Comparison of ENCODE assay signal across 20 cellular contexts in genomic region chr17:41048441-41048840, GRCh38. TPM values are rescaled to one million over a fixed set of nuclear protein-coding genes. Genes with fewer than 3 reads are reported as not detected.
DNase-seq lines count a peak whose midpoint lies in the region; ATAC-seq and TF ChIP-seq lines count a peak whose summit lies in the region.
"Had no signal": no experiment of that assay in that cellular context is flagged by ENCODE, and none has a peak within 500 bp of the region (broad histone marks: within the 10 kb centered on the region; RNA-seq: fewer than 3 reads in every experiment).

No MANE protein-coding gene starts in this region.

- H3K4me2 ChIP-seq in PC-3 (ENCODE audit: low read length) (peak overlapping the region; percentile 76), trophoblast cell (ENCODE audit: low read length) (peak overlapping the region; percentile 27)

- H2BK12ac ChIP-seq in trophoblast cell (ENCODE audit: low read length), result no peak overlapping the region

- TF ChIP-seq CTCF in PC-3 (conservative IDR thresholded peaks at IDR 0.05; ENCODE audit: low read depth, low read length), result no peak

- DNase-seq in EL (peak; percentile 95), PC-3 (peak; percentile 78), epidermal melanocyte (ENCODE audit: insufficient read length, low spot score) (peak; percentile 37), trophoblast cell (peak; percentile 84 to 97), DMS153 treated with DMSO at 0.1 percent for 48 hours (lab: John Stamatoyannopoulos, UW; ENCODE audit: unreplicated experiment) (no peak), SIG-M5 (lab: John Stamatoyannopoulos, UW) (no peak), NCI-H1417 (lab: John Stamatoyannopoulos, UW) (no peak), SHP77 (lab: John Stamatoyannopoulos, UW) (no peak)
- DNase-seq: activated naive CD4-positive, alpha-beta T cell treated with anti-CD3 and anti-CD28 coated beads, Interleukin-2, amount 50 U/mL, for 16 hours; caudate nucleus; CD8-positive, alpha-beta T cell; hypothalamus; left ventricle myocardium superior; NK-92 treated with Interleukin-12 subunit alpha and Interleukin-12 subunit beta, amount 100 ng/mL, for 24 hours; stimulated activated naive B cell treated with anti-CD40 and anti-IgM and Interleukin-4, amounts not matched to agents 10 μg/mL and 1 μg/mL and 100 μg/mL, for 72 hours had no signal

- WGBS in trophoblast cell (ENCODE audit: extremely low coverage, insufficient coverage, insufficient read length), result no CpG with 5 or more reads among the region's 7 CpGs

- H2BK5ac ChIP-seq in trophoblast cell (ENCODE audit: low read depth, low read length, poor library complexity), result peak overlapping the region; percentile 84

- peak overlapping the region; percentile 72 for H4K91ac ChIP-seq in trophoblast cell (ENCODE audit: low read depth, low read length)

- peaks cover 5% of the 10 kb centered on the region for H3K79me1 ChIP-seq in trophoblast cell (ENCODE audit: low read length)

- no peak overlapping the region for H3K4ac ChIP-seq in trophoblast cell (ENCODE audit: low read depth, low read length)

- no peaks in the 10 kb centered on the region for H4K20me1 ChIP-seq in PC-3 (ENCODE audit: low read length)

- peaks cover 15% of the 10 kb centered on the region for H3K4me1 ChIP-seq in PC-3 (ENCODE audit: insufficient read depth, low read length)
- H3K4me1 ChIP-seq in trophoblast cell (ENCODE audit: control insufficient read depth in 1 of 2, insufficient read depth in 2 of 2, low read length in 2 of 2), result peaks cover 5 to 6% of the 10 kb centered on the region in 2 experiments
- H3K4me1 ChIP-seq: right atrium auricular region had no signal

- no peak overlapping the region for H3K23ac ChIP-seq in trophoblast cell (ENCODE audit: low read length)

- peaks cover 5% of the 10 kb centered on the region for H3F3A ChIP-seq in PC-3 (ENCODE audit: low read length, unreplicated experiment)

- H3K9ac ChIP-seq in PC-3 (ENCODE audit: low read length), result peak overlapping the region; percentile 10; the same call in 1 of the 2 replicates
- H3K9ac ChIP-seq in trophoblast cell (ENCODE audit: low read length), result no peak overlapping the region

- H2AK5ac ChIP-seq in trophoblast cell (ENCODE audit: low read length), result no peak overlapping the region

- H3K18ac ChIP-seq in trophoblast cell (ENCODE audit: low read length), result no peak overlapping the region

- BruUV-seq in PC-3 (replicated peaks; lab: Mats Ljungman, UMichigan), result no TSS peak

- no peak overlapping the region for H4K8ac ChIP-seq in trophoblast cell (ENCODE audit: low read depth, low read length)

- H3K14ac ChIP-seq in trophoblast cell (ENCODE audit: low read length), result peak overlapping the region; percentile 48

- no peaks in the 10 kb centered on the region for H3K9me3 ChIP-seq in PC-3 (ENCODE audit: low read length)
- no peaks in the 10 kb centered on the region for H3K9me3 ChIP-seq in trophoblast cell (ENCODE audit: insufficient read depth, low read depth, low read length)

- intact Hi-C loops in PC-3 (cut with micrococcal nuclease), result no loop called here

- H2BK120ac ChIP-seq in trophoblast cell (ENCODE audit: insufficient read depth, low read length, poor library complexity), result no peak overlapping the region

- H3K27ac ChIP-seq in PC-3 (ENCODE audit: low read length), result peak overlapping the region; percentile 80
- H3K27ac ChIP-seq in trophoblast cell (ENCODE audit: low read depth, low read length), result peak overlapping the region; percentile 81
- H3K27ac ChIP-seq: right atrium auricular region had no signal

- H3K79me2 ChIP-seq in PC-3 (ENCODE audit: low read length), result no peaks in the 10 kb centered on the region
- H3K79me2 ChIP-seq in trophoblast cell (ENCODE audit: control insufficient read depth, insufficient read depth, low read length, poor library complexity), result no peaks in the 10 kb centered on the region

- H3K36me3 ChIP-seq in PC-3 (ENCODE audit: low read depth, low read length) (no peaks in the 10 kb centered on the region), trophoblast cell (ENCODE audit: control insufficient read depth in 1 of 2, insufficient read depth in 2 of 2, low read length in 2 of 2) (no peaks in the 10 kb centered on the region)
- H3K36me3 ChIP-seq: right atrium auricular region had no signal

- H3K4me3 ChIP-seq in PC-3 (ENCODE audit: low read length) (peak overlapping the region; percentile 47), trophoblast cell (ENCODE audit: low read depth, low read length) (no peak overlapping the region)
- H3K4me3 ChIP-seq: right atrium auricular region had no signal

- POLR2A ChIA-PET in PC-3 (lab: Charles Lee; ENCODE audit: unreplicated experiment), result no interaction called here

- peak; percentile 72 for ATAC-seq in PC-3
- ATAC-seq: CD8-positive, alpha-beta T cell; left ventricle myocardium superior; stimulated activated naive B cell treated with anti-CD40 and anti-IgM and Interleukin-4, amounts not matched to agents 10 μg/mL and 1 μg/mL and 100 μg/mL, for 72 hours; WTC11 had no signal

- H3K27me3 ChIP-seq in PC-3 (ENCODE audit: low read length) (no peaks in the 10 kb centered on the region), trophoblast cell (ENCODE audit: insufficient read depth, low read length) (no peaks in the 10 kb centered on the region)
- H3K27me3 ChIP-seq: right atrium auricular region had no signal

- H4K12ac ChIP-seq in trophoblast cell (ENCODE audit: low read depth, low read length), result no peak overlapping the region

- H3K9me2 ChIP-seq in PC-3 (replicated peaks; ENCODE audit: low read length), result no peaks in the 10 kb centered on the region

- peak overlapping the region; percentile 53; the same call in 1 of the 2 replicates for H2AFZ ChIP-seq in PC-3 (ENCODE audit: low read length)
- no peak overlapping the region for H2AFZ ChIP-seq in trophoblast cell (ENCODE audit: insufficient read depth, low read length, poor library complexity)

- CTCF ChIA-PET in PC-3 (lab: Charles Lee), result no interaction called here

RNA-seq across cellular contexts. Expression of gene KRTAP2-1, which starts 1.3 kb away (rescaled TPM):
- not detected in 2 replicates for total RNA-seq in PC-3 (2014; rRNA removed)
- not detected in 2 replicates for polyA plus RNA-seq in trophoblast cell (2013)
- total RNA-seq: CD8-positive, alpha-beta T cell; H4; left ventricle myocardium superior; MCF 10A; right atrium auricular region; ureter; WTC11 had no signal

RNA-seq across cellular contexts. Expression of gene KRTAP2-2, which starts 6.6 kb away (rescaled TPM):
- not detected in 2 replicates for total RNA-seq in PC-3 (2014; rRNA removed)
- polyA plus RNA-seq in trophoblast cell (2013), result not detected in 2 replicates
- total RNA-seq: CD8-positive, alpha-beta T cell; H4; left ventricle myocardium superior; MCF 10A; right atrium auricular region; ureter; WTC11 had no signal

RNA-seq across cellular contexts. Expression of gene KRTAP1-1, which starts 7.2 kb away (rescaled TPM):
- total RNA-seq in PC-3 (2014; rRNA removed), result not detected in 2 replicates
- not detected in 2 replicates for polyA plus RNA-seq in trophoblast cell (2013)
- total RNA-seq: CD8-positive, alpha-beta T cell; H4; left ventricle myocardium superior; MCF 10A; right atrium auricular region; ureter; WTC11 had no signal

RNA-seq across cellular contexts. Expression of gene KRTAP2-3, which starts 11.5 kb away (rescaled TPM):
- total RNA-seq in PC-3 (2014; rRNA removed), result 10.8 and 12.4 TPM in 2 replicates
- 0.68 and 1.1 TPM in 2 replicates for polyA plus RNA-seq in trophoblast cell (2013)
- total RNA-seq: CD8-positive, alpha-beta T cell; H4; left ventricle myocardium superior; MCF 10A; right atrium auricular region; ureter; WTC11 had no signal

RNA-seq across cellular contexts. Expression of gene KRTAP1-3, which starts 13.8 kb away (rescaled TPM):
- not detected in 2 replicates for total RNA-seq in PC-3 (2014; rRNA removed)
- polyA plus RNA-seq in trophoblast cell (2013), result not detected in 2 replicates
- total RNA-seq: CD8-positive, alpha-beta T cell; H4; left ventricle myocardium superior; MCF 10A; ureter; WTC11 had no signal

Comparison
In these comparisons a context has a peak if more than half of its experiments do, and no peak if none do; other contexts are left out.
1. DNase-seq: peak in EL (single experiment), PC-3 (single experiment), epidermal melanocyte (single experiment) and trophoblast cell (2 of 2); none in DMS153 treated with DMSO at 0.1 percent for 48 hours (single experiment), SIG-M5 (single experiment), NCI-H1417 (0 of 3) and SHP77 (0 of 2).